20 cellular contexts compared by ENCODE assay signal in genomic region chr7:157482011-157482410, GRCh38.
"Had no signal": no experiment of that assay in that cellular context is flagged by ENCODE, and none has a peak within 500 bp of the region (broad histone marks: within the 10 kb centered on the region; RNA-seq: fewer than 3 reads in every experiment).

No MANE protein-coding gene starts in this region.

- H3K27ac Mint-ChIP-seq: activated CD4-positive, alpha-beta memory T cell treated with anti-CD3 and anti-CD28 coated beads for 36 hours; activated naive CD4-positive, alpha-beta T cell treated with anti-CD3 and anti-CD28 coated beads for 36 hours; activated naive CD8-positive, alpha-beta T cell treated with anti-CD3 and anti-CD28 coated beads, Interleukin-2, amount 50 U/mL, for 24 hours; dendritic cell treated with granulocyte-macrophage colony-stimulating factor and Interleukin-4, amounts not matched to agents 40 ng/mL and 50 ng/mL, for 4 days; naive thymus-derived CD4-positive, alpha-beta T cell; type B pancreatic cell had no signal

- H3K27me3 Mint-ChIP-seq: type B pancreatic cell had no signal

- DNase-seq: activated CD4-positive, alpha-beta T cell treated with anti-CD3 and anti-CD28 coated beads for 48 hours; activated naive CD4-positive, alpha-beta T cell treated with anti-CD3 and anti-CD28 coated beads for 36 hours; activated naive CD8-positive, alpha-beta T cell treated with anti-CD3 and anti-CD28 coated beads, Interleukin-2, amount 50 U/mL, for 24 hours; anterior cingulate cortex; effector CD4-positive, alpha-beta T cell; foreskin melanocyte; lower lobe of right lung; naive thymus-derived CD4-positive, alpha-beta T cell; stimulated activated CD4-positive, alpha-beta T cell treated with anti-CD3 and anti-CD28 coated beads, Interleukin-2, amount 100 ng/mL, for 48 hours; stimulated activated naive CD4-positive, alpha-beta T cell; T1000; testis had no signal

- H3K27ac ChIP-seq: body of pancreas, lower lobe of right lung, ovary, prostate gland, testis, vagina had no signal

- H3K9me3 Mint-ChIP-seq: activated CD4-positive, alpha-beta memory T cell treated with anti-CD3 and anti-CD28 coated beads for 36 hours; activated naive CD4-positive, alpha-beta T cell treated with anti-CD3 and anti-CD28 coated beads for 36 hours; activated naive CD8-positive, alpha-beta T cell treated with anti-CD3 and anti-CD28 coated beads, Interleukin-2, amount 50 U/mL, for 24 hours; dendritic cell treated with granulocyte-macrophage colony-stimulating factor and Interleukin-4, amounts not matched to agents 40 ng/mL and 50 ng/mL, for 4 days; type B pancreatic cell had no signal

- ATAC-seq: activated naive CD8-positive, alpha-beta T cell treated with anti-CD3 and anti-CD28 coated beads, Interleukin-2, amount 50 U/mL, for 24 hours; body of pancreas; left lobe of liver; lower lobe of right lung; naive thymus-derived CD4-positive, alpha-beta T cell had no signal

- H3K27me3 ChIP-seq: body of pancreas, ovary, testis, vagina had no signal

- H3K36me3 ChIP-seq: lower lobe of right lung, ovary, prostate gland, vagina had no signal

- H3K4me1 ChIP-seq: body of pancreas, lower lobe of right lung, prostate gland, testis, vagina had no signal

- H3K9me3 ChIP-seq: body of pancreas, lower lobe of right lung, ovary, prostate gland, testis, vagina had no signal

- H3K4me3 ChIP-seq: body of pancreas, lower lobe of right lung, ovary, prostate gland, testis, vagina had no signal

- H3K36me3 Mint-ChIP-seq: activated CD4-positive, alpha-beta memory T cell treated with anti-CD3 and anti-CD28 coated beads for 36 hours; type B pancreatic cell had no signal

- H3K4me3 Mint-ChIP-seq: activated CD4-positive, alpha-beta memory T cell treated with anti-CD3 and anti-CD28 coated beads for 36 hours; activated naive CD4-positive, alpha-beta T cell treated with anti-CD3 and anti-CD28 coated beads for 36 hours; activated naive CD8-positive, alpha-beta T cell treated with anti-CD3 and anti-CD28 coated beads, Interleukin-2, amount 50 U/mL, for 24 hours; dendritic cell treated with granulocyte-macrophage colony-stimulating factor and Interleukin-4, amounts not matched to agents 40 ng/mL and 50 ng/mL, for 4 days; naive thymus-derived CD4-positive, alpha-beta T cell; type B pancreatic cell had no signal
